In genomic region chr19:49469828-49470614, GRCh38 we compare ENCODE assay signal across 8 cellular contexts. TPM values are rescaled to one million over a fixed set of nuclear protein-coding genes. Genes with fewer than 3 reads are reported as not detected.
DNase-seq lines count a peak whose midpoint lies in the region; ATAC-seq and TF ChIP-seq lines count a peak whose summit lies in the region.

No MANE protein-coding gene starts in this region.

- peaks cover 63% of the 10 kb centered on the region for H3K4me1 ChIP-seq in CD4-positive, CD25-positive, alpha-beta regulatory T cell (ENCODE audit: control insufficient read depth, insufficient read depth, low read length, poor library complexity, severe bottlenecking)
- H3K4me1 ChIP-seq in gastrocnemius medialis, result peaks cover 0 to 11% of the 10 kb centered on the region in 2 donors

- no peaks in the 10 kb centered on the region for H3K27me3 ChIP-seq in CD4-positive, CD25-positive, alpha-beta regulatory T cell (ENCODE audit: control insufficient read depth, insufficient read depth, low read length)
- H3K27me3 ChIP-seq in gastrocnemius medialis, result no peaks in the 10 kb centered on the region

- no peak for TF ChIP-seq POLR2A in gastrocnemius medialis (IDR thresholded peaks at IDR 0.05)

- H3K4me3 Mint-ChIP-seq in CD4-positive, CD25-positive, alpha-beta regulatory T cell, result peak overlapping the region; percentile 56 to 85 (median 73)

- H3K36me3 Mint-ChIP-seq in CD4-positive, CD25-positive, alpha-beta regulatory T cell, result peaks cover 4% of the 10 kb centered on the region

- peaks cover 0 to 56% (median 32%) of the 10 kb centered on the region in 4 donors for H3K4me1 Mint-ChIP-seq in CD4-positive, CD25-positive, alpha-beta regulatory T cell

- in situ Hi-C loops in gastrocnemius medialis (cut with MboI; ENCODE audit: low sequenced_read_pairs in 4 of 4), result no loop called here

- intact Hi-C loops in gastrocnemius medialis (cut with DNase I; ENCODE audit: low total_unique reads), result no loop called here

- peaks cover 9% of the 10 kb centered on the region for H3K27me3 Mint-ChIP-seq in CD4-positive, CD25-positive, alpha-beta regulatory T cell

- peak; percentile 5 to 14 for ATAC-seq in CD4-positive, CD25-positive, alpha-beta regulatory T cell (ENCODE audit: low read depth in 2 of 2)
- peak; percentile 53 for ATAC-seq in GM19468 (IDR thresholded peaks at IDR 0.05; ENCODE audit: extremely low read depth, unreplicated experiment)
- no peak for ATAC-seq in gastrocnemius medialis

- DNase-seq in CD4-positive, CD25-positive, alpha-beta regulatory T cell, result peak; percentile 75 to 91 (median 79)
- DNase-seq in NAMALWA (ENCODE audit: low spot score) (peak; percentile 71), activated gamma-delta T cell (lab: John Stamatoyannopoulos, UW) (peak; percentile 80), gastrocnemius medialis (no peak), GOT3 (lab: John Stamatoyannopoulos, UW) (no peak), DMS79 treated with DMSO at 0.1 percent for 48 hours (lab: John Stamatoyannopoulos, UW) (no peak), AML-193 (lab: John Stamatoyannopoulos, UW) (no peak)

- H3K9me3 Mint-ChIP-seq in CD4-positive, CD25-positive, alpha-beta regulatory T cell, result peaks cover 0 to 1% (median 0%) of the 10 kb centered on the region in 7 donors

- peak overlapping the region; percentile 95 to 100 (median 99) for H3K27ac Mint-ChIP-seq in CD4-positive, CD25-positive, alpha-beta regulatory T cell

- no peak for TF ChIP-seq CTCF in gastrocnemius medialis (IDR thresholded peaks at IDR 0.05 in 4 of 5, conservative IDR thresholded peaks at IDR 0.05 in 1 of 5)

- H3K9me3 ChIP-seq in CD4-positive, CD25-positive, alpha-beta regulatory T cell (ENCODE audit: control insufficient read depth in 2 of 2, low read length in 2 of 2), result no peaks in the 10 kb centered on the region
- H3K9me3 ChIP-seq in gastrocnemius medialis, result no peaks in the 10 kb centered on the region

- peaks cover 4% of the 10 kb centered on the region for H3K36me3 ChIP-seq in CD4-positive, CD25-positive, alpha-beta regulatory T cell (ENCODE audit: control insufficient read depth, insufficient read depth, low read length)
- no peaks in the 10 kb centered on the region for H3K36me3 ChIP-seq in gastrocnemius medialis

- H3K4me3 ChIP-seq in CD4-positive, CD25-positive, alpha-beta regulatory T cell (ENCODE audit: low read depth, low read length), result no peak overlapping the region
- no peak overlapping the region for H3K4me3 ChIP-seq in gastrocnemius medialis

- H3K27ac ChIP-seq in CD4-positive, CD25-positive, alpha-beta regulatory T cell (ENCODE audit: insufficient read depth, low read length, poor library complexity, severe bottlenecking), result peak overlapping the region; percentile 96
- peak overlapping the region; percentile 41 to 72 (median 56) for H3K27ac ChIP-seq in gastrocnemius medialis

RNA-seq across cellular contexts. Expression of gene FLT3LG, which starts 4.0 kb away (rescaled TPM):
- 250 TPM for total RNA-seq in CD4-positive, CD25-positive, alpha-beta regulatory T cell
- polyA plus RNA-seq in CD4-positive, CD25-positive, alpha-beta regulatory T cell, result 100 to 1,000 TPM; 103 to 154 (median 112) TPM
- 1 to 10 TPM in 3 of 4 donors, under 1 TPM in 1; 0.91 to 2.7 (median 1.2) TPM for total RNA-seq in gastrocnemius medialis

RNA-seq across cellular contexts. Expression of gene ALDH16A1, which starts 17.0 kb away (rescaled TPM):
- 41.0 TPM for total RNA-seq in CD4-positive, CD25-positive, alpha-beta regulatory T cell
- polyA plus RNA-seq in CD4-positive, CD25-positive, alpha-beta regulatory T cell, result 10 to 100 TPM; 32.7 to 47.1 (median 42.3) TPM
- total RNA-seq in gastrocnemius medialis, result 10 to 100 TPM in 2 of 4 donors, 1 to 10 TPM in 2; 8.0 to 12.6 (median 9.9) TPM

RNA-seq across cellular contexts. Expression of gene RPL13A, which starts 17.4 kb away (rescaled TPM):
- total RNA-seq in CD4-positive, CD25-positive, alpha-beta regulatory T cell, result 3,622 TPM
- polyA plus RNA-seq in CD4-positive, CD25-positive, alpha-beta regulatory T cell, result 1,000 to 10,000 TPM; 1,768 to 2,996 (median 2,546) TPM
- 1,000 to 10,000 TPM; 1,565 to 2,260 (median 1,899) TPM for total RNA-seq in gastrocnemius medialis

RNA-seq across cellular contexts. Expression of gene PIH1D1, which starts 18.4 kb away (rescaled TPM):
- 150 TPM for total RNA-seq in CD4-positive, CD25-positive, alpha-beta regulatory T cell
- polyA plus RNA-seq in CD4-positive, CD25-positive, alpha-beta regulatory T cell, result 100 to 1,000 TPM; 109 to 144 (median 118) TPM
- total RNA-seq in gastrocnemius medialis, result 100 to 1,000 TPM in 1 of 4 donors, 10 to 100 TPM in 3; 41.9 to 107 (median 79.0) TPM

RNA-seq across cellular contexts. Expression of gene RPS11, which starts 26.2 kb away (rescaled TPM):
- total RNA-seq in CD4-positive, CD25-positive, alpha-beta regulatory T cell, result 2,000 TPM
- 1,000 to 10,000 TPM; 1,810 to 2,513 (median 2,330) TPM for polyA plus RNA-seq in CD4-positive, CD25-positive, alpha-beta regulatory T cell
- total RNA-seq in gastrocnemius medialis, result 1,000 to 10,000 TPM; 2,509 to 3,015 (median 2,721) TPM

Comparison
In these comparisons a context has a peak if more than half of its experiments do, and no peak if none do; other contexts are left out.
1. ATAC-seq: peak in CD4-positive, CD25-positive, alpha-beta regulatory T cell (2 of 2) and GM19468 (single experiment); none in gastrocnemius medialis (0 of 2).
2. DNase-seq: peak in CD4-positive, CD25-positive, alpha-beta regulatory T cell (3 of 3), NAMALWA (single experiment) and activated gamma-delta T cell (single experiment); none in gastrocnemius medialis (0 of 2), GOT3 (single experiment), DMS79 treated with DMSO at 0.1 percent for 48 hours (single experiment) and AML-193 (0 of 2).
3. RNA of gene FLT3LG, which starts 4.0 kb away (total RNA-seq): 250 TPM in CD4-positive, CD25-positive, alpha-beta regulatory T cell (single experiment); 0.91 to 2.7 TPM in gastrocnemius medialis; every median in the first group is over 10 times any median in the second.